Comparison of ENCODE assay signal across 17 cellular contexts in the genomic region with DNA sequence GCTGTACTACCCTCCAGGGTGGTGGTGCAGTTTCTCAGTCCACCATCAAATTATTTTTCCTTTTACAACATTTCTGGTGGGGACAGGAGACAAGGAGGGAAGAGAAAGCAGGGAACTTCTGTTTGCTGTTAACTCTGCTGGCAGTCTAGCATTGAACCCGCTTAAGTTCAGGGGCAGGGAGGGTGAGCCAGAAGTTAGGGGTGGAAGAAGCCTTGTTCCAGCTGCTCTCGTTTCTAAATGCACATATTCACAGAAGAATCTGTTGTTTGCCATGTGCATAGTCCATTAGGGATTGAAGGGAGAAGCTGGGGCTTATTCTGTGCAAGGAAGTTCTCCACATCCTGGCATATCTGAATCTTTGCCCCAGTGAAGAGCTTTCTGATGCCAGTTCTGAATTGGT. TPM values are rescaled to one million over a fixed set of nuclear protein-coding genes. Genes with fewer than 3 reads are reported as not detected.
A peak's percentile ranks its signal among the peaks of the same experiment; 100 is the strongest.
DNase-seq lines count a peak whose midpoint lies in the region; ATAC-seq and TF ChIP-seq lines count a peak whose summit lies in the region.
"Had no signal": no experiment of that assay in that cellular context is flagged by ENCODE, and none has a peak within 500 bp of the region (broad histone marks: within the 10 kb centered on the region; RNA-seq: fewer than 3 reads in every experiment).

No MANE protein-coding gene starts in this region.

- TF ChIP-seq CTCF in Panc1 (IDR thresholded peaks at IDR 0.05) (no peak), esophagus muscularis mucosa (IDR thresholded peaks at IDR 0.05) (no peak), psoas muscle (IDR thresholded peaks at IDR 0.05) (no peak)

- TF ChIP-seq EP300 in esophagus muscularis mucosa (IDR thresholded peaks at IDR 0.05), result no peak

- in situ Hi-C loops in Panc1 (cut with HindIII; ENCODE audit: low pct_unique_long_range_greater_than_20kb, low sequenced_read_pairs), result no loop called here

- CTCF ChIA-PET in CD4-positive, alpha-beta memory T cell (lab: Charles Lee; ENCODE audit: partially characterized antibody), result interaction anchor here (0.6 to 3.8 kb wide), 12 partner anchors 12 to 834 kb away, joined by 3 to 54 read pairs (median 6); no protein-coding TSS in a partner anchor
- CTCF ChIA-PET in Panc1 (lab: Charles Lee), result no interaction called here
- CTCF ChIA-PET in activated naive CD4-positive, alpha-beta T cell treated with anti-CD3 and anti-CD28 coated beads, Interleukin-2, amount 10 ng/mL, durations not matched to agents 7 days and 5 days (lab: Charles Lee), result interaction anchor here (0.8 to 3.3 kb wide), 7 partner anchors 43 to 799 kb away, joined by 3 to 19 read pairs (median 4); no protein-coding TSS in a partner anchor

- H3K9me3 ChIP-seq in CD4-positive, alpha-beta memory T cell (ENCODE audit: control insufficient read depth in 1 of 2, low read length in 2 of 2), result no peaks in the 10 kb centered on the region
- no peaks in the 10 kb centered on the region for H3K9me3 ChIP-seq in Panc1 (ENCODE audit: control insufficient read depth, insufficient read depth, low read depth, low read length)
- no peaks in the 10 kb centered on the region for H3K9me3 ChIP-seq in esophagus muscularis mucosa
- H3K9me3 ChIP-seq in psoas muscle, result no peaks in the 10 kb centered on the region

- no peak for TF ChIP-seq POLR2A in esophagus muscularis mucosa (IDR thresholded peaks at IDR 0.05; ENCODE audit: low read depth)

- no peak overlapping the region for H3K4me3 ChIP-seq in CD4-positive, alpha-beta memory T cell (ENCODE audit: low read length in 2 of 2)
- H3K4me3 ChIP-seq in Panc1 (ENCODE audit: low read depth in 2 of 2, low read length in 2 of 2), result no peak overlapping the region
- no peak overlapping the region for H3K4me3 ChIP-seq in esophagus muscularis mucosa
- H3K4me3 ChIP-seq in psoas muscle, result no peak overlapping the region
- H3K4me3 ChIP-seq: K562 had no signal

- H3K36me3 Mint-ChIP-seq in CD4-positive, alpha-beta memory T cell, result peaks cover 11 to 13% of the 10 kb centered on the region in 2 donors
- H3K36me3 Mint-ChIP-seq in activated naive CD4-positive, alpha-beta T cell treated with anti-CD3 and anti-CD28 coated beads, Interleukin-2, amount 10 ng/mL, durations not matched to agents 7 days and 5 days, result peaks cover under 1% of the 10 kb centered on the region
- H3K36me3 Mint-ChIP-seq: WTC11 had no signal

- H3K27ac Mint-ChIP-seq in CD4-positive, alpha-beta memory T cell, result peak overlapping the region in 4 of 7 donors; percentile 1 to 45 (median 40)
- no peak overlapping the region for H3K27ac Mint-ChIP-seq in activated naive CD4-positive, alpha-beta T cell treated with anti-CD3 and anti-CD28 coated beads, Interleukin-2, amount 10 ng/mL, durations not matched to agents 7 days and 5 days
- H3K27ac Mint-ChIP-seq: activated naive CD8-positive, alpha-beta T cell treated with anti-CD3 and anti-CD28 coated beads for 36 hours; WTC11 had no signal

- no peak for DNase-seq in CD4-positive, alpha-beta memory T cell
- DNase-seq in Panc1 (ENCODE audit: low read depth, low spot score), result no peak
- DNase-seq in esophagus muscularis mucosa (ENCODE audit: extremely low spot score), result no peak
- no peak for DNase-seq in psoas muscle
- no peak for DNase-seq in midbrain (lab: John Stamatoyannopoulos, UW)
- no peak for DNase-seq in SHP77 treated with DMSO at 0.1 percent for 48 hours (lab: John Stamatoyannopoulos, UW)
- no peak for DNase-seq in activated naive CD4-positive, alpha-beta T cell treated with anti-CD3 and anti-CD28 coated beads, Interleukin-2, amount 10 ng/mL, durations not matched to agents 7 days and 5 days
- DNase-seq: activated naive CD8-positive, alpha-beta T cell treated with anti-CD3 and anti-CD28 coated beads for 36 hours; central memory CD4-positive, alpha-beta T cell; DMS153; HCEC 1CT; NCI-H1417 treated with DMSO at 0.1 percent for 48 hours; NCI-H446 treated with DMSO at 0.1 percent for 48 hours; stimulated activated naive CD4-positive, alpha-beta T cell had no signal

- POLR2A ChIA-PET in CD4-positive, alpha-beta memory T cell (lab: Charles Lee; ENCODE audit: partially characterized antibody), result interaction anchor here (1.0 kb wide), 1 partner anchor 739 kb away, joined by 3 read pairs; no protein-coding TSS in a partner anchor
- POLR2A ChIA-PET in Panc1 (lab: Charles Lee), result no interaction called here

- no TSS peak for BruUV-seq in Panc1 (replicated peaks; lab: Mats Ljungman, UMichigan)

- no peaks in the 10 kb centered on the region for H3K36me3 ChIP-seq in CD4-positive, alpha-beta memory T cell (ENCODE audit: insufficient read depth, low read length)
- no peaks in the 10 kb centered on the region for H3K36me3 ChIP-seq in Panc1 (ENCODE audit: control insufficient read depth, insufficient read depth, low read length)
- H3K36me3 ChIP-seq in esophagus muscularis mucosa, result peaks cover 0 to 3% (median 1%) of the 10 kb centered on the region in 4 donors
- peaks cover 0 to 4% of the 10 kb centered on the region in 2 donors for H3K36me3 ChIP-seq in psoas muscle (ENCODE audit: insufficient read depth in 1 of 2, low read depth in 1 of 2)

- H3K27ac ChIP-seq in CD4-positive, alpha-beta memory T cell (ENCODE audit: low read depth, low read length), result no peak overlapping the region
- H3K27ac ChIP-seq in Panc1 (ENCODE audit: low read length) (peak overlapping the region; percentile 18; the same call in 1 of the 2 replicates), esophagus muscularis mucosa (replicated peaks in 1 of 4) (peak overlapping the region in 3 of 4 donors; percentile 25 to 43 (median 28)), psoas muscle (peak overlapping the region; percentile 14)

- ATAC-seq in Panc1 (no peak), psoas muscle (no peak), HG03442 (IDR thresholded peaks at IDR 0.05; ENCODE audit: unreplicated experiment) (no peak)
- ATAC-seq: WTC11 had no signal

- H3K9me3 Mint-ChIP-seq in CD4-positive, alpha-beta memory T cell, result no peaks in the 10 kb centered on the region
- H3K9me3 Mint-ChIP-seq in activated naive CD4-positive, alpha-beta T cell treated with anti-CD3 and anti-CD28 coated beads, Interleukin-2, amount 10 ng/mL, durations not matched to agents 7 days and 5 days, result no peaks in the 10 kb centered on the region
- H3K9me3 Mint-ChIP-seq: activated naive CD8-positive, alpha-beta T cell treated with anti-CD3 and anti-CD28 coated beads for 36 hours; WTC11 had no signal

- 48% methylated on average over 2 of the region's 2 CpGs for WGBS in esophagus muscularis mucosa
- WGBS in psoas muscle, 3 donors, result 31 to 38% (median 36%) methylated on average over 2 of the region's 2 CpGs

- no peaks in the 10 kb centered on the region for H3K4me1 ChIP-seq in CD4-positive, alpha-beta memory T cell (ENCODE audit: insufficient read depth, low read length)
- H3K4me1 ChIP-seq in Panc1 (ENCODE audit: control insufficient read depth, insufficient read depth, low read length), result peaks cover 25% of the 10 kb centered on the region
- peaks cover 15 to 27% (median 20%) of the 10 kb centered on the region in 4 donors for H3K4me1 ChIP-seq in esophagus muscularis mucosa
- H3K4me1 ChIP-seq in psoas muscle, result peaks cover 20% of the 10 kb centered on the region

- no peaks in the 10 kb centered on the region for H3K27me3 Mint-ChIP-seq in CD4-positive, alpha-beta memory T cell
- H3K27me3 Mint-ChIP-seq in activated naive CD4-positive, alpha-beta T cell treated with anti-CD3 and anti-CD28 coated beads, Interleukin-2, amount 10 ng/mL, durations not matched to agents 7 days and 5 days, result no peaks in the 10 kb centered on the region
- H3K27me3 Mint-ChIP-seq: activated naive CD8-positive, alpha-beta T cell treated with anti-CD3 and anti-CD28 coated beads for 36 hours had no signal

- no peak overlapping the region for H3K4me3 Mint-ChIP-seq in CD4-positive, alpha-beta memory T cell
- no peak overlapping the region for H3K4me3 Mint-ChIP-seq in activated naive CD4-positive, alpha-beta T cell treated with anti-CD3 and anti-CD28 coated beads, Interleukin-2, amount 10 ng/mL, durations not matched to agents 7 days and 5 days
- H3K4me3 Mint-ChIP-seq: activated naive CD8-positive, alpha-beta T cell treated with anti-CD3 and anti-CD28 coated beads for 36 hours; WTC11 had no signal

- intact Hi-C loops in CD4-positive, alpha-beta memory T cell (cut with micrococcal nuclease), result loop anchor here (2.0 to 10.0 kb wide), 3 partner anchors 322 to 548 kb away; a partner anchor contains a TSS
- intact Hi-C loops in Panc1 (cut with micrococcal nuclease; ENCODE audit: unreplicated experiment) (loop anchor here (5.0 to 10.0 kb wide), 3 partner anchors 321 to 798 kb away; no protein-coding TSS in a partner anchor), esophagus muscularis mucosa (cut with DNase I) (loop anchor here (5.0 to 10.0 kb wide), 5 partner anchors 81 to 801 kb away; a partner anchor contains a TSS), psoas muscle (cut with DNase I) (loop anchor here (2.0 to 10.0 kb wide), 8 partner anchors 52 to 801 kb away; no protein-coding TSS in a partner anchor)

- H3K4me1 Mint-ChIP-seq in CD4-positive, alpha-beta memory T cell, result peaks cover 3 to 7% (median 5%) of the 10 kb centered on the region in 4 donors
- H3K4me1 Mint-ChIP-seq in activated naive CD4-positive, alpha-beta T cell treated with anti-CD3 and anti-CD28 coated beads, Interleukin-2, amount 10 ng/mL, durations not matched to agents 7 days and 5 days, result peaks cover 4% of the 10 kb centered on the region

- no peaks in the 10 kb centered on the region for H3K27me3 ChIP-seq in CD4-positive, alpha-beta memory T cell (ENCODE audit: insufficient read depth, low read length)
- H3K27me3 ChIP-seq in Panc1 (ENCODE audit: control insufficient read depth, insufficient read depth, low read length), result no peaks in the 10 kb centered on the region
- no peaks in the 10 kb centered on the region for H3K27me3 ChIP-seq in esophagus muscularis mucosa
- no peaks in the 10 kb centered on the region for H3K27me3 ChIP-seq in psoas muscle (ENCODE audit: insufficient read depth in 3 of 3, low read length in 2 of 3)

RNA-seq across cellular contexts. Expression of a gene that starts 32.4 kb away (rescaled TPM):
- total RNA-seq in CD4-positive, alpha-beta memory T cell, result under 1 TPM in 1 of 2 experiments, not detected in 1; 0.41 TPM
- polyA plus RNA-seq in CD4-positive, alpha-beta memory T cell, result not detected
- total RNA-seq in Panc1 (2021; ENCODE audit: unreplicated experiment) (0.74 TPM), esophagus muscularis mucosa (not detected), psoas muscle (not detected)
- polyA plus RNA-seq in Panc1 (2012; ENCODE audit: insufficient read length), result 0.92 TPM
- not detected for polyA plus RNA-seq in psoas muscle
- total RNA-seq: activated naive CD8-positive, alpha-beta T cell treated with anti-CD3 and anti-CD28 coated beads for 36 hours; K562; WTC11 had no signal
